In the genomic region with DNA sequence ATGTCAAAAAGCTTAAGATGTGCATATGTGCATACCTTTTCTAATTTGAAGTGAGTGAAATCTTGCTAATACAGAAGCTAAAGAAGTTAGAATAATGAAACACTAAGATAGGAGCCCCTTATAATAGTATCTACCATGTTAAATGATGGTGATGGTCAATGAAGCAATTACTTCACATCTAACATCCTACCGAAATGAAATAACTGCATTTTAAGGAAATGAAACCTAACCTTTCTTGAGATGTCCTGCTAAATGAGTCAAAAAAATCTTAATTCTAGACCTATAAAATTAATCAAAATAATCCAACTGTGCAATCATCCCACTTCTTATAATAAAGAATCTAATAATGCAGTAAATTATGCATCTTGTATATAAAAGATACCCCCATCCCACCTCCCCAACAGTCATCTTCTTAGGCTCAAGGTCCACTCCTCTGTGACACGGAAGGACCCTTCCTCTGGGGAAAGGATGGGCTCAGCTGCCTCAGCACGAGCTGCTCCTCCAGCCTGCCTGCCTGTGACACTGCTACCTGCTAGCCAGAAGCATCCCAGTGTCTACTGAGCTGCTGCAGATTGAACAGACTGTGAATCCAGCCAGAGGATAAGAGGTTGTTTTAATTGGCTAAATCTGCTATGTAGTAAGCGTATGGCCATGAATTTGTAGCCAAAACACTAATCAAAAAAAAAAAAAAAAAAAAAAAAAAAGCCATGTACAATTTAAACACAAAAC, we compare ENCODE assay signal across 18 cellular contexts.
DNase-seq lines count a peak whose midpoint lies in the region; ATAC-seq and TF ChIP-seq lines count a peak whose summit lies in the region.
"Had no signal": no experiment of that assay in that cellular context is flagged by ENCODE, and none has a peak within 500 bp of the region (broad histone marks: within the 10 kb centered on the region; RNA-seq: fewer than 3 reads in every experiment).

No MANE protein-coding gene starts in this region.

- H3K27me3 Mint-ChIP-seq in stimulated activated naive B cell treated with anti-CD40 and anti-IgM and Interleukin-4, amounts not matched to agents 10 μg/mL and 1 μg/mL and 100 μg/mL, for 72 hours: no peaks in the 10 kb centered on the region
- H3K27me3 Mint-ChIP-seq in Caco-2 (ENCODE audit: insufficient read depth, unreplicated experiment): no peaks in the 10 kb centered on the region
- H3K27me3 Mint-ChIP-seq: T-cell had no signal

- H3K4me2 ChIP-seq in SK-N-SH (no peak overlapping the region), OCI-LY1 (ENCODE audit: low read length) (no peak overlapping the region; the same call in 1 of the 2 replicates)

- H3K9me2 ChIP-seq in SK-N-SH (no peaks in the 10 kb centered on the region), OCI-LY1 (ENCODE audit: low read depth, low read length) (no peaks in the 10 kb centered on the region)

- TF ChIP-seq CTCF in SK-N-SH (IDR thresholded peaks at IDR 0.05) (no peak), OCI-LY1 (IDR thresholded peaks at IDR 0.05; ENCODE audit: low read length) (no peak), Caco-2 (IDR thresholded peaks at IDR 0.05; ENCODE audit: insufficient read depth in 1 of 2, low read depth in 1 of 2, low read length in 1 of 2, severe bottlenecking in 1 of 2, unreplicated experiment in 1 of 2) (no peak)

- H3K79me2 ChIP-seq in SK-N-SH (ENCODE audit: insufficient read depth) (no peaks in the 10 kb centered on the region), OCI-LY1 (ENCODE audit: insufficient read depth, low read length) (no peaks in the 10 kb centered on the region)

- no peaks in the 10 kb centered on the region for H3K9me3 Mint-ChIP-seq in stimulated activated naive B cell treated with anti-CD40 and anti-IgM and Interleukin-4, amounts not matched to agents 10 μg/mL and 1 μg/mL and 100 μg/mL, for 72 hours
- no peaks in the 10 kb centered on the region for H3K9me3 Mint-ChIP-seq in Caco-2 (ENCODE audit: unreplicated experiment)
- H3K9me3 Mint-ChIP-seq: CD8-positive, alpha-beta T cell; T-cell had no signal

- no peaks in the 10 kb centered on the region for H4K20me1 ChIP-seq in SK-N-SH (ENCODE audit: insufficient read depth)
- H4K20me1 ChIP-seq in OCI-LY1 (ENCODE audit: insufficient read depth, low read length): no peaks in the 10 kb centered on the region

- no peak for ATAC-seq in SK-N-SH treated with all-trans-retinoic acid at 6 μM for 48 hours
- ATAC-seq in stimulated activated naive B cell treated with anti-CD40 and anti-IgM and Interleukin-4, amounts not matched to agents 10 μg/mL and 1 μg/mL and 100 μg/mL, for 72 hours (replicated peaks): peak; percentile 54 to 58
- ATAC-seq: CD8-positive, alpha-beta T cell; PC-3; T-cell had no signal

- H3K4me3 ChIP-seq in SK-N-SH (ENCODE audit: low read depth in 2 of 2, low read length in 1 of 2) (no peak overlapping the region), OCI-LY1 (ENCODE audit: low read depth, low read length, poor library complexity, severe bottlenecking) (no peak overlapping the region), Caco-2 (ENCODE audit: low read depth, low read length) (no peak overlapping the region)
- H3K4me3 ChIP-seq: HAP-1 had no signal

- TF ChIP-seq RAD21 in SK-N-SH (IDR thresholded peaks at IDR 0.05; ENCODE audit: low read length): no peak

- DNase-seq in SK-N-SH (peak; percentile 22), NCI-H1694 (lab: John Stamatoyannopoulos, UW) (peak; percentile 75), amygdala (lab: John Stamatoyannopoulos, UW) (no peak), Caco-2 (no peak), NK-92 (lab: John Stamatoyannopoulos, UW; ENCODE audit: unreplicated experiment) (no peak)
- DNase-seq in stimulated activated naive B cell treated with anti-CD40 and anti-IgM and Interleukin-4, amounts not matched to agents 10 μg/mL and 1 μg/mL and 100 μg/mL, for 72 hours: no peak
- DNase-seq: BE2C; CD8-positive, alpha-beta T cell; NCI-H1436; NCI-H2107; NCI-H510A treated with DMSO at 0.1 percent for 48 hours; PC-3; T-cell; T-helper 9 cell had no signal

- WGBS in SK-N-SH (ENCODE audit: low lambda C conversion rate): 80% methylated on average over 3 of the region's 4 CpGs

- H3F3A ChIP-seq in SK-N-SH (replicated peaks; ENCODE audit: insufficient read depth) (no peaks in the 10 kb centered on the region), OCI-LY1 (ENCODE audit: insufficient read depth, low read length) (no peaks in the 10 kb centered on the region)

- H3K27ac Mint-ChIP-seq in stimulated activated naive B cell treated with anti-CD40 and anti-IgM and Interleukin-4, amounts not matched to agents 10 μg/mL and 1 μg/mL and 100 μg/mL, for 72 hours: no peak overlapping the region
- no peak overlapping the region for H3K27ac Mint-ChIP-seq in Caco-2 (ENCODE audit: unreplicated experiment)
- H3K27ac Mint-ChIP-seq: CD8-positive, alpha-beta T cell; T-cell had no signal

- BruUV-seq in Caco-2 (replicated peaks; lab: Mats Ljungman, UMichigan): no TSS peak

- POLR2A ChIA-PET in SK-N-SH (lab: Yijun Ruan, JAX) (no interaction called here), Caco-2 (lab: Charles Lee) (no interaction called here)

- H3K4me1 ChIP-seq in SK-N-SH (ENCODE audit: control insufficient read depth in 1 of 2, insufficient read depth in 2 of 2, low read depth in 1 of 2, low read length in 1 of 2) (peaks cover 0 to 7% of the 10 kb centered on the region in 2 experiments; a peak in 2 of 4 replicates), OCI-LY1 (ENCODE audit: insufficient read depth, low read length, severe bottlenecking) (peaks cover 14% of the 10 kb centered on the region), Caco-2 (no peaks in the 10 kb centered on the region)
- H3K4me1 ChIP-seq: BE2C had no signal

- CTCF ChIA-PET in SK-N-SH (lab: Yijun Ruan, JAX) (interaction anchor here (0.5 to 0.6 kb wide), 2 partner anchors 113 to 245 kb away, joined by 3 read pairs; no protein-coding TSS in a partner anchor), Caco-2 (lab: Charles Lee) (interaction anchor here (0.7 kb wide), 1 partner anchor 43 kb away, joined by 6 read pairs; no protein-coding TSS in a partner anchor)

- H3K27me3 ChIP-seq in SK-N-SH (ENCODE audit: insufficient read depth) (no peaks in the 10 kb centered on the region), OCI-LY1 (ENCODE audit: insufficient read depth, low read length) (no peaks in the 10 kb centered on the region), Caco-2 (replicated peaks; ENCODE audit: control insufficient read depth, insufficient read depth, low read length) (no peaks in the 10 kb centered on the region)
- H3K27me3 ChIP-seq: BE2C had no signal

- H2AFZ ChIP-seq in SK-N-SH (ENCODE audit: low read depth) (no peak overlapping the region), OCI-LY1 (ENCODE audit: low read length) (no peak overlapping the region)

- H3K4me1 Mint-ChIP-seq in stimulated activated naive B cell treated with anti-CD40 and anti-IgM and Interleukin-4, amounts not matched to agents 10 μg/mL and 1 μg/mL and 100 μg/mL, for 72 hours: peaks cover 2 to 7% of the 10 kb centered on the region in 2 donors
- H3K4me1 Mint-ChIP-seq in Caco-2 (ENCODE audit: low read depth, unreplicated experiment): no peaks in the 10 kb centered on the region
- H3K4me1 Mint-ChIP-seq: T-cell had no signal

- peaks cover 6 to 7% of the 10 kb centered on the region in 2 donors for H3K36me3 Mint-ChIP-seq in stimulated activated naive B cell treated with anti-CD40 and anti-IgM and Interleukin-4, amounts not matched to agents 10 μg/mL and 1 μg/mL and 100 μg/mL, for 72 hours
- no peaks in the 10 kb centered on the region for H3K36me3 Mint-ChIP-seq in Caco-2 (ENCODE audit: insufficient read depth, unreplicated experiment)

- H3K9ac ChIP-seq in SK-N-SH (no peak overlapping the region), OCI-LY1 (ENCODE audit: low read length) (no peak overlapping the region)

- TF ChIP-seq EP300 in SK-N-SH (IDR thresholded peaks at IDR 0.05; ENCODE audit: borderline replicate concordance in 1 of 2, low read depth in 1 of 2, low read length in 1 of 2): no peak

- no peaks in the 10 kb centered on the region for H3K36me3 ChIP-seq in SK-N-SH (replicated peaks in 1 of 2; ENCODE audit: control insufficient read depth in 1 of 2, insufficient read depth in 2 of 2, low read length in 1 of 2)
- no peaks in the 10 kb centered on the region for H3K36me3 ChIP-seq in OCI-LY1 (ENCODE audit: insufficient read depth, low read length)
- no peaks in the 10 kb centered on the region for H3K36me3 ChIP-seq in Caco-2 (ENCODE audit: control insufficient read depth, insufficient read depth, low read length)
- H3K36me3 ChIP-seq: BE2C, HAP-1 had no signal

- H3K27ac ChIP-seq in SK-N-SH (ENCODE audit: low read depth in 2 of 2, low read length in 1 of 2): no peak overlapping the region
- peak overlapping the region; percentile 42 for H3K27ac ChIP-seq in OCI-LY1 (ENCODE audit: low read depth, low read length, poor library complexity, severe bottlenecking)
- H3K27ac ChIP-seq: HL-60 had no signal

- intact Hi-C loops in Caco-2 (cut with micrococcal nuclease; ENCODE audit: unreplicated experiment): no loop called here

- no peaks in the 10 kb centered on the region for H3K9me3 ChIP-seq in SK-N-SH
- no peaks in the 10 kb centered on the region for H3K9me3 ChIP-seq in OCI-LY1 (ENCODE audit: low read length)
- H3K9me3 ChIP-seq in Caco-2: no peaks in the 10 kb centered on the region
- H3K9me3 ChIP-seq: BE2C, HAP-1 had no signal

- H3K4me3 Mint-ChIP-seq in stimulated activated naive B cell treated with anti-CD40 and anti-IgM and Interleukin-4, amounts not matched to agents 10 μg/mL and 1 μg/mL and 100 μg/mL, for 72 hours: no peak overlapping the region
- no peak overlapping the region for H3K4me3 Mint-ChIP-seq in Caco-2 (ENCODE audit: unreplicated experiment)
- H3K4me3 Mint-ChIP-seq: CD8-positive, alpha-beta T cell; T-cell had no signal

TF ChIP-seq in SK-N-SH, 30 proteins besides CTCF, POLR2A, EP300 and RAD21 (continues in another document):
- no peak for TF ChIP-seq FOXJ3 (CRISPR knock-in tag; IDR thresholded peaks at IDR 0.05)
- no peak for TF ChIP-seq NRF1 (IDR thresholded peaks at IDR 0.05; ENCODE audit: low read depth, low read length)
- no peak for TF ChIP-seq MXI1 (IDR thresholded peaks at IDR 0.05; ENCODE audit: low read depth, low read length)
- no peak for TF ChIP-seq POLR2AphosphoS5 (IDR thresholded peaks at IDR 0.05; ENCODE audit: low read depth, low read length)
- TF ChIP-seq YY1 (IDR thresholded peaks at IDR 0.05; ENCODE audit: low read depth): no peak

Comparison
In these comparisons a context has a peak if more than half of its experiments do, and no peak if none do; other contexts are left out.
1. DNase-seq: peak in SK-N-SH (single experiment) and NCI-H1694 (single experiment); none in stimulated activated naive B cell treated with anti-CD40 and anti-IgM and Interleukin-4, amounts not matched to agents 10 μg/mL and 1 μg/mL and 100 μg/mL, for 72 hours (single experiment), amygdala (0 of 56), Caco-2 (0 of 2) and NK-92 (single experiment).